1 cellular context compared by ENCODE assay signal in the genomic region with DNA sequence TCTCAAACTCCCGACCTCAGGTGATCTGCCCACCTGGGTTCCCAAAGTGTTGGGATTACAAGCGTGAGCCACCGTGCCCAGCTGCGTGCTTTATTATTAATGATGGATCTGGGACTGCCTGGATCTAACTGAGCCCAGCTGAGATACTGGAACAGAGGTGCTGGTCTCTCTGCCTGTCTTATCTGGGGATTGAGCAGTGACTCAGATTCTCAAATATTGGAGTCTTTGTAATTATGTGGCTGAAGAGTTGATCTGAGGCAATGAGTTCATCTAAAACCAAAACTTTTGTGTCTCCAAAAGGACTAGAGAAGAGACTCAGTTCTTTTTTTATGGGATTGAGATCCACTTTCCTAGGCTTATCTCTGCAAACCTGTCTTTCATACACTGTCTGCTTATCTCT.
TF ChIP-seq lines count a peak whose summit lies in the region.

No MANE protein-coding gene starts in this region.

TF ChIP-seq in IMR-90, 13 proteins besides CTCF, POLR2A, EP300 and RAD21:
- TF ChIP-seq USF2 (IDR thresholded peaks at IDR 0.05; ENCODE audit: low read depth, low read length) (no peak), SMC3 (IDR thresholded peaks at IDR 0.05; ENCODE audit: low read depth, low read length) (no peak), MAFK (IDR thresholded peaks at IDR 0.05; ENCODE audit: low read depth, low read length) (no peak), FOS (IDR thresholded peaks at IDR 0.05; ENCODE audit: low read depth, low read length) (no peak), MAZ (IDR thresholded peaks at IDR 0.05; ENCODE audit: borderline replicate concordance, low read depth, low read length) (no peak), ELK1 (IDR thresholded peaks at IDR 0.05; ENCODE audit: borderline replicate concordance, low read depth, low read length) (no peak), CEBPB (IDR thresholded peaks at IDR 0.05; ENCODE audit: low read depth, low read length) (no peak), CHD1 (IDR thresholded peaks at IDR 0.05; ENCODE audit: low read depth, low read length) (no peak)
